ENCODE assay signal across 1 cellular context in genomic region chr12:23204933-23205778, GRCh38.
TF ChIP-seq lines count a peak whose summit lies in the region.

No MANE protein-coding gene starts in this region.

TF ChIP-seq in HepG2, 621 proteins besides CTCF, POLR2A, EP300 and RAD21 (continued from another document):
- TF ChIP-seq ELK4 (CRISPR knock-in tag; IDR thresholded peaks at IDR 0.05; ENCODE audit: borderline replicate concordance) = no peak
- TF ChIP-seq ATF3 (CRISPR knock-in tag; IDR thresholded peaks at IDR 0.05) = no peak
- TF ChIP-seq ARID3A (IDR thresholded peaks at IDR 0.05; ENCODE audit: low read depth, low read length) = 0 out of 2 replicates have a peak, but pooled peaks have one; percentile 37
- TF ChIP-seq ZNF18 (CRISPR knock-in tag; IDR thresholded peaks at IDR 0.05; ENCODE audit: insufficient replicate concordance) = no peak
- TF ChIP-seq HINFP (CRISPR knock-in tag; IDR thresholded peaks at IDR 0.05; ENCODE audit: low read depth) = no peak
- no peak for TF ChIP-seq RBAK (CRISPR knock-in tag; IDR thresholded peaks at IDR 0.05)
- no peak for TF ChIP-seq POLR2AphosphoS5 (IDR thresholded peaks at IDR 0.05; ENCODE audit: low read depth, low read length)
- TF ChIP-seq ZNF260 (CRISPR knock-in tag; IDR thresholded peaks at IDR 0.05; ENCODE audit: borderline replicate concordance, low read depth) = no peak
- no peak for TF ChIP-seq ZNF639 (CRISPR knock-in tag; conservative IDR thresholded peaks at IDR 0.05)
TF ChIP-seq in HepG2: peak in this region for 4.
